In the genomic region with DNA sequence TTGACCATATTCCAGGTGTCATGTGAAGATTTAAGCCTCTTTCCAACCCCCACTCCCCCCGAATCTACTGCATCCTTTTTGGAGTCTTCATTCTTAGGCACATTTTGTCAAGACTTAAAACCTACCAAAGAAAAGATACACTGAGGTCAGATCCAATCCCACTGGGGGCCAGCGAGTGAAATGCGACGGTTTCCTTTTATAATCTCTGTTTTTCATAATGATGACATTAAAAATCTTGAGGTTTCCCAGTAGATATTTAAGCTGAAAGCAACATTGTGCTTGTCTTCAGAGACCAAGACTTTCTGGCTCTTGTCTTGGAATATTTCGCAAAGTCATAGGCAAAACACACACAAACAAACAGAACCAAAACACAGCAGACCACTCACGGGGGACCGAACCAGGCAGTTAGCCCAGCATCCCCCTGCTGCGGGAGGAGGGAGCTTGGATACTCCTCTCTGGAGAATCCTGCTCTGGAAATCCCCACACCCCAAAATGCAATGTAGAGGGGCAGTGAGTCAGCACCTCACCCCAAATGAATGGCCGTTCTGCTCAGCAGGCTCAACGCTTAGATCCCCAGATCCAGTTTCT, we compare ENCODE assay signal across 8 cellular contexts. TPM values are rescaled to one million over a fixed set of nuclear protein-coding genes. Genes with fewer than 3 reads are reported as not detected.
DNase-seq lines count a peak whose midpoint lies in the region; ATAC-seq, FAIRE-seq and TF ChIP-seq lines count a peak whose summit lies in the region.

No MANE protein-coding gene starts in this region.

- TF ChIP-seq CTCF in astrocyte (IDR thresholded peaks at IDR 0.05; ENCODE audit: insufficient read depth, low read depth, low read length) (no peak), kidney epithelial cell (IDR thresholded peaks at IDR 0.05; ENCODE audit: insufficient read depth, low read length, poor library complexity, severe bottlenecking) (no peak)

- H2AFZ ChIP-seq in astrocyte (ENCODE audit: low read depth, low read length), result peak overlapping the region; percentile 87

- H3K9ac ChIP-seq in astrocyte (ENCODE audit: low read length), result peak overlapping the region; percentile 78

- H3K27ac ChIP-seq in astrocyte (ENCODE audit: low read depth, low read length) (peak overlapping the region; percentile 7), thymus (ENCODE audit: low read depth) (no peak overlapping the region)

- no peak for ATAC-seq in activated CD4-positive, alpha-beta T cell treated with anti-CD3 and anti-CD28 coated beads for 36 hours
- no peak for ATAC-seq in GM19455 (IDR thresholded peaks at IDR 0.05; ENCODE audit: unreplicated experiment)

- H3K27me3 Mint-ChIP-seq in activated CD4-positive, alpha-beta T cell treated with anti-CD3 and anti-CD28 coated beads for 36 hours, result peaks cover 46% of the 10 kb centered on the region
- no peaks in the 10 kb centered on the region for H3K27me3 Mint-ChIP-seq in astrocyte (ENCODE audit: low read depth, unreplicated experiment)

- peak overlapping the region; percentile 85 for H3K4me3 ChIP-seq in astrocyte (ENCODE audit: insufficient read depth, low read depth, low read length)
- H3K4me3 ChIP-seq in kidney epithelial cell (ENCODE audit: low read depth, low read length), result peak overlapping the region; percentile 62
- H3K4me3 ChIP-seq in thymus (ENCODE audit: low read length), result peak overlapping the region; percentile 49

- H3K4me2 ChIP-seq in astrocyte (ENCODE audit: low read length), result peak overlapping the region; percentile 90

- no peaks in the 10 kb centered on the region for H3K9me3 Mint-ChIP-seq in activated CD4-positive, alpha-beta T cell treated with anti-CD3 and anti-CD28 coated beads for 36 hours (ENCODE audit: low read depth)
- no peaks in the 10 kb centered on the region for H3K9me3 Mint-ChIP-seq in astrocyte (ENCODE audit: unreplicated experiment)

- no peaks in the 10 kb centered on the region for H3K36me3 Mint-ChIP-seq in activated CD4-positive, alpha-beta T cell treated with anti-CD3 and anti-CD28 coated beads for 36 hours (ENCODE audit: low read depth)
- peaks cover 6% of the 10 kb centered on the region for H3K36me3 Mint-ChIP-seq in astrocyte (ENCODE audit: low read depth, unreplicated experiment)

- intact Hi-C loops in activated CD4-positive, alpha-beta T cell treated with anti-CD3 and anti-CD28 coated beads for 36 hours (cut with DNase I, micrococcal nuclease), result no loop called here

- peak overlapping the region; percentile 49 for H3K4me3 Mint-ChIP-seq in activated CD4-positive, alpha-beta T cell treated with anti-CD3 and anti-CD28 coated beads for 36 hours
- peak overlapping the region; percentile 91 for H3K4me3 Mint-ChIP-seq in astrocyte (ENCODE audit: unreplicated experiment)

- no peak for DNase-seq in activated CD4-positive, alpha-beta T cell treated with anti-CD3 and anti-CD28 coated beads for 36 hours
- no peak for DNase-seq in activated CD4-positive, alpha-beta T cell treated with anti-CD3 and anti-CD28 coated beads for 4 hours
- DNase-seq in astrocyte (ENCODE audit: low read depth) (no peak), kidney epithelial cell (ENCODE audit: low read depth) (no peak), MV-4-11 (lab: John Stamatoyannopoulos, UW) (no peak), HTR-8/SVneo (ENCODE audit: insufficient read length, low spot score) (no peak)

- H3K27me3 ChIP-seq in astrocyte (ENCODE audit: insufficient read depth, low read length) (no peaks in the 10 kb centered on the region), kidney epithelial cell (ENCODE audit: control insufficient read depth, insufficient read depth, low read length) (no peaks in the 10 kb centered on the region), thymus (ENCODE audit: control insufficient read depth, insufficient read depth) (peaks cover 48% of the 10 kb centered on the region)

- FAIRE-seq in astrocyte (lab: Jason Lieb, UNC), result no peak
- FAIRE-seq in HTR-8/SVneo (lab: Jason Lieb, UNC), result no peak

- WGBS in thymus, result 28% methylated on average over 10 of the region's 10 CpGs

- peaks cover 32% of the 10 kb centered on the region for H3K4me1 ChIP-seq in astrocyte (ENCODE audit: insufficient read depth, low read length)
- peaks cover 4% of the 10 kb centered on the region for H3K4me1 ChIP-seq in thymus (ENCODE audit: control insufficient read depth, insufficient read depth, low read length)

- H3K4me1 Mint-ChIP-seq in activated CD4-positive, alpha-beta T cell treated with anti-CD3 and anti-CD28 coated beads for 36 hours, result peaks cover 9% of the 10 kb centered on the region
- peaks cover 33% of the 10 kb centered on the region for H3K4me1 Mint-ChIP-seq in astrocyte (ENCODE audit: low read depth, unreplicated experiment)

- peaks cover 49% of the 10 kb centered on the region for H3K79me2 ChIP-seq in astrocyte (ENCODE audit: insufficient read depth, low read length)

- CTCF ChIA-PET in activated CD4-positive, alpha-beta T cell treated with anti-CD3 and anti-CD28 coated beads for 36 hours (lab: Charles Lee), result no interaction called here

- H3K27ac Mint-ChIP-seq in activated CD4-positive, alpha-beta T cell treated with anti-CD3 and anti-CD28 coated beads for 36 hours, result no peak overlapping the region
- peak overlapping the region; percentile 80 for H3K27ac Mint-ChIP-seq in astrocyte (ENCODE audit: unreplicated experiment)

- peaks cover 33% of the 10 kb centered on the region for H4K20me1 ChIP-seq in astrocyte (ENCODE audit: insufficient read depth, low read length)

- POLR2A ChIA-PET in activated CD4-positive, alpha-beta T cell treated with anti-CD3 and anti-CD28 coated beads for 36 hours (lab: Charles Lee), result no interaction called here

- H3K36me3 ChIP-seq in astrocyte (ENCODE audit: insufficient read depth, low read length), result peaks cover 5% of the 10 kb centered on the region
- no peaks in the 10 kb centered on the region for H3K36me3 ChIP-seq in kidney epithelial cell (ENCODE audit: control insufficient read depth, insufficient read depth, low read length)
- no peaks in the 10 kb centered on the region for H3K36me3 ChIP-seq in thymus (ENCODE audit: control insufficient read depth, insufficient read depth)

- H3K9me3 ChIP-seq in astrocyte (ENCODE audit: insufficient read depth, low read depth, low read length) (no peaks in the 10 kb centered on the region), thymus (ENCODE audit: control insufficient read depth) (peaks cover 1% of the 10 kb centered on the region)

RNA-seq across cellular contexts. Expression of a gene that starts 0.5 kb away (rescaled TPM):
- under 1 TPM; 0.54 to 0.73 TPM for total RNA-seq in activated CD4-positive, alpha-beta T cell treated with anti-CD3 and anti-CD28 coated beads for 36 hours
- total RNA-seq in astrocyte, result 252 and 287 TPM in 2 replicates
- total RNA-seq in kidney epithelial cell, result 99.6 and 110 TPM in 2 replicates
- 89.4 TPM for polyA plus RNA-seq in thymus

Comparison
In these comparisons a context has a peak if more than half of its experiments do, and no peak if none do; other contexts are left out.
1. RNA of a gene that starts 0.5 kb away (total RNA-seq): 252 to 287 TPM in astrocyte and 99.6 to 110 TPM in kidney epithelial cell; 0.54 to 0.73 TPM in activated CD4-positive, alpha-beta T cell treated with anti-CD3 and anti-CD28 coated beads for 36 hours; every median in the first group is over 10 times any median in the second.
2. Peak in every context shown above with its lines, with median percentiles within 50 percentile points of each other: H3K4me3 ChIP-seq.